Comparison of ENCODE assay signal across 8 cellular contexts in the genomic region with DNA sequence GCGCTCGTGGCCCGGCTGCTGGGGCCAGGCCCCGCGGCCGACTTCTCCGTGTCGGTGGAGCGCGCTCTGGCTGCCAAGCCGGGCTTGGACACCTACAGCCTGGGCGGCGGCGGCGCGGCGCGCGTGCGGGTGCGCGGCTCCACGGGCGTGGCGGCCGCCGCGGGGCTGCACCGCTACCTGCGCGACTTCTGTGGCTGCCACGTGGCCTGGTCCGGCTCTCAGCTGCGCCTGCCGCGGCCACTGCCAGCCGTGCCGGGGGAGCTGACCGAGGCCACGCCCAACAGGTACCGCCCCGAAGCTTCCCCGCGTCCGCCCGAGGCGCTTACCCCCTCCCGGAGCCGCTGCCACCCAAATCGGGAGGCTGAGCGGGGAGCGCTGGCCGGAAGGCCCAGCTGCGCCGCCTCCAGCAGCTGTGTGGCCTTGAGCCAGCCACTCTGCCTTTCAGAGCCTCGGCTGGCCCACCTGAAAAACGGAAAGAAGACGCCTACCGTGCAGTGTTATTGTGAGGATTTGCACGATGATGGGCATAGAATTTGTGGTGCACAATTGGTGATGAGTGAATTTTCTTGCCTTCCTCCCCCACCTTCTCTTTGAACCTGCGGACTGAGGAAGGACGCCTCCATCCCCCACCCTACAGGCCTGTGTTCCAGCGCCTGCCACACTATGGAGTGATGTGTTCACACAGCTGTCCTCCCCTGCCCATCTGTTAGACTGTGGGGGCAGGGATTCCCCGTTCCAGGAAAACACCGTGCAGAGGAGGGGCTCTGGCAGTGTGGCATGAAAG. TPM values are rescaled to one million over a fixed set of nuclear protein-coding genes. Genes with fewer than 3 reads are reported as not detected.
DNase-seq lines count a peak whose midpoint lies in the region; ATAC-seq and TF ChIP-seq lines count a peak whose summit lies in the region.

No MANE protein-coding gene starts in this region.

- H3K4me1 Mint-ChIP-seq in activated T-helper 17 cell treated with anti-CD3 and anti-CD28 coated beads, Interleukin-2, amount 50 U/mL, for 72 hours, result peaks cover 26% of the 10 kb centered on the region
- peaks cover 22 to 46% of the 10 kb centered on the region in 2 donors for H3K4me1 Mint-ChIP-seq in natural killer cell

- TF ChIP-seq CTCF in Peyer's patch (IDR thresholded peaks at IDR 0.05) (peak in 3 of 6 experiments; percentile 10 to 46 (median 22)), fibroblast of pulmonary artery (IDR thresholded peaks at IDR 0.05; ENCODE audit: low read length, missing control alignments) (no peak), natural killer cell (IDR thresholded peaks at IDR 0.05) (no peak), stomach (IDR thresholded peaks at IDR 0.05) (no peak)

- H3K9me3 ChIP-seq in HUES64 (ENCODE audit: insufficient read depth, low read depth, low read length) (no peaks in the 10 kb centered on the region), Peyer's patch (no peaks in the 10 kb centered on the region), stomach (no peaks in the 10 kb centered on the region)

- H3K4me1 ChIP-seq in HUES64 (ENCODE audit: insufficient read depth, low read length) (peaks cover 9% of the 10 kb centered on the region; the same call in 1 of the 2 replicates), Peyer's patch (peaks cover under 1 to 30% (median 9%) of the 10 kb centered on the region in 4 donors), stomach (peaks cover 29 to 46% (median 41%) of the 10 kb centered on the region in 4 donors)

- H3K27ac Mint-ChIP-seq in activated T-helper 17 cell treated with anti-CD3 and anti-CD28 coated beads, Interleukin-2, amount 50 U/mL, for 72 hours, result peak overlapping the region; percentile 69
- H3K27ac Mint-ChIP-seq in natural killer cell, result peak overlapping the region in 1 of 2 donors; percentile 83

- ATAC-seq in GM21528 (IDR thresholded peaks at IDR 0.05; ENCODE audit: low FRiP score, unreplicated experiment) (peak; percentile 71), natural killer cell (peak; percentile 61 to 77 (median 62))
- ATAC-seq in activated T-helper 17 cell treated with anti-CD3 and anti-CD28 coated beads, Interleukin-2, amount 50 U/mL, for 72 hours (replicated peaks), result peak; percentile 86

- no peak for TF ChIP-seq EP300 in stomach (IDR thresholded peaks at IDR 0.05)

- DNase-seq in DMS53 (lab: John Stamatoyannopoulos, UW) (peak; percentile 97), Peyer's patch (peak; percentile 79 to 93 (median 86)), fibroblast of pulmonary artery (ENCODE audit: low read depth) (peak; percentile 87), natural killer cell (peak; percentile 60), stomach (peak; percentile 90)

- H3K36me3 ChIP-seq in HUES64 (ENCODE audit: insufficient read depth, low read length), result peaks cover 13% of the 10 kb centered on the region; the same call in 1 of the 2 replicates
- H3K36me3 ChIP-seq in Peyer's patch, result peaks cover 0 to 19% (median 0%) of the 10 kb centered on the region in 3 donors
- H3K36me3 ChIP-seq in stomach, result peaks cover 20 to 35% (median 30%) of the 10 kb centered on the region in 4 donors

- no peaks in the 10 kb centered on the region for H3K36me3 Mint-ChIP-seq in activated T-helper 17 cell treated with anti-CD3 and anti-CD28 coated beads, Interleukin-2, amount 50 U/mL, for 72 hours (ENCODE audit: low read depth)
- no peaks in the 10 kb centered on the region for H3K36me3 Mint-ChIP-seq in natural killer cell

- H3K4me3 ChIP-seq in HUES64 (ENCODE audit: low read length) (peak overlapping the region; percentile 72), Peyer's patch (peak overlapping the region; percentile 52 to 96 (median 78)), fibroblast of pulmonary artery (replicated peaks; ENCODE audit: low read depth, low read length) (peak overlapping the region; percentile 62), stomach (peak overlapping the region; percentile 62 to 73 (median 64))

- H3K27ac ChIP-seq in HUES64 (ENCODE audit: low read depth, low read length) (peak overlapping the region; percentile 45), Peyer's patch (peak overlapping the region; percentile 85 to 98 (median 88)), stomach (peak overlapping the region; percentile 93 to 98 (median 97))

- H3K27me3 Mint-ChIP-seq in activated T-helper 17 cell treated with anti-CD3 and anti-CD28 coated beads, Interleukin-2, amount 50 U/mL, for 72 hours, result no peaks in the 10 kb centered on the region
- no peaks in the 10 kb centered on the region for H3K27me3 Mint-ChIP-seq in natural killer cell (ENCODE audit: low read depth in 2 of 2)

- intact Hi-C loops in natural killer cell (cut with micrococcal nuclease), result loop anchor here (2.0 kb wide), 1 partner anchor 18 kb away; no protein-coding TSS in a partner anchor
- intact Hi-C loops in stomach (cut with DNase I; ENCODE audit: low total_unique reads), result no loop called here

- TF ChIP-seq POLR2A in Peyer's patch (IDR thresholded peaks at IDR 0.05) (no peak), stomach (IDR thresholded peaks at IDR 0.05) (no peak)

- H3K9me3 Mint-ChIP-seq in activated T-helper 17 cell treated with anti-CD3 and anti-CD28 coated beads, Interleukin-2, amount 50 U/mL, for 72 hours, result no peaks in the 10 kb centered on the region
- no peaks in the 10 kb centered on the region for H3K9me3 Mint-ChIP-seq in natural killer cell

- H3K9ac ChIP-seq in HUES64 (ENCODE audit: low read depth, low read length), result peak overlapping the region; percentile 82

- 2% methylated on average over 65 of the region's 65 CpGs for WGBS in HUES64
- WGBS in stomach, 5 donors, result 0 to 1% (median 1%) methylated on average over 12 to 65 of the region's 65 CpGs

- H3K4me3 Mint-ChIP-seq in activated T-helper 17 cell treated with anti-CD3 and anti-CD28 coated beads, Interleukin-2, amount 50 U/mL, for 72 hours, result peak overlapping the region; percentile 90
- peak overlapping the region; percentile 84 for H3K4me3 Mint-ChIP-seq in natural killer cell

- H3K27me3 ChIP-seq in HUES64 (ENCODE audit: insufficient read depth, low read length), result peaks cover 11% of the 10 kb centered on the region
- no peaks in the 10 kb centered on the region for H3K27me3 ChIP-seq in Peyer's patch
- H3K27me3 ChIP-seq in stomach, result no peaks in the 10 kb centered on the region

RNA-seq across cellular contexts. Expression of a gene that starts 0.5 kb away (rescaled TPM):
- 13.7 TPM for polyA plus RNA-seq in HUES64 (2013, experiment 1 of 2)
- 12.4 TPM for polyA plus RNA-seq in HUES64 (2013, experiment 2 of 2)
- total RNA-seq in Peyer's patch (10 to 100 TPM; 12.4 to 79.2 (median 62.7) TPM), natural killer cell (10 to 100 TPM; 34.8 to 44.3 (median 36.4) TPM), stomach (10 to 100 TPM; 11.7 to 55.8 (median 22.9) TPM)
- 10 to 100 TPM in 1 of 2 donors, 1 to 10 TPM in 1; 8.4 to 11.0 TPM for total RNA-seq in activated T-helper 17 cell treated with anti-CD3 and anti-CD28 coated beads, Interleukin-2, amount 50 U/mL, for 72 hours
- polyA plus RNA-seq in stomach, result 10 to 100 TPM; 16.7 to 22.4 (median 19.9) TPM

RNA-seq across cellular contexts. Expression of a gene that starts 16.2 kb away (rescaled TPM):
- 0.55 TPM for polyA plus RNA-seq in HUES64 (2013, experiment 1 of 2)
- polyA plus RNA-seq in HUES64 (2013, experiment 2 of 2), result 0.63 TPM
- 1 to 10 TPM in 2 of 4 donors, under 1 TPM in 1, not detected in 1; 0.94 to 3.9 (median 1.7) TPM for total RNA-seq in Peyer's patch
- under 1 TPM; 0.82 to 0.90 TPM for total RNA-seq in activated T-helper 17 cell treated with anti-CD3 and anti-CD28 coated beads, Interleukin-2, amount 50 U/mL, for 72 hours
- 1 to 10 TPM in 2 of 3 donors, under 1 TPM in 1; 0.68 to 1.6 (median 1.2) TPM for total RNA-seq in natural killer cell
- 1 to 10 TPM in 1 of 5 donors, under 1 TPM in 1, not detected in 3; 0.55 to 1.8 TPM for total RNA-seq in stomach
- 1 to 10 TPM; 2.7 to 4.8 (median 4.6) TPM for polyA plus RNA-seq in stomach

RNA-seq across cellular contexts. Expression of a gene that starts 25.4 kb away (rescaled TPM):
- polyA plus RNA-seq in HUES64 (2013, experiment 1 of 2), result 54.2 TPM
- 54.0 TPM for polyA plus RNA-seq in HUES64 (2013, experiment 2 of 2)
- total RNA-seq in Peyer's patch (10 to 100 TPM; 42.1 to 95.4 (median 80.2) TPM), natural killer cell (10 to 100 TPM; 61.1 to 67.8 (median 62.3) TPM), stomach (100 to 1,000 TPM in 1 of 5 donors, 10 to 100 TPM in 4; 15.6 to 127 (median 43.5) TPM)
- total RNA-seq in activated T-helper 17 cell treated with anti-CD3 and anti-CD28 coated beads, Interleukin-2, amount 50 U/mL, for 72 hours, result 100 to 1,000 TPM in 1 of 2 donors, 10 to 100 TPM in 1; 76.7 to 108 TPM
- 10 to 100 TPM; 79.6 to 93.4 (median 88.4) TPM for polyA plus RNA-seq in stomach

RNA-seq across cellular contexts. Expression of a gene that starts 30.3 kb away (rescaled TPM):
- polyA plus RNA-seq in HUES64 (2013, experiment 1 of 2), result 31.6 TPM
- 31.6 TPM for polyA plus RNA-seq in HUES64 (2013, experiment 2 of 2)
- total RNA-seq in Peyer's patch, result 100 to 1,000 TPM in 3 of 4 donors, 10 to 100 TPM in 1; 65.2 to 180 (median 133) TPM
- 10 to 100 TPM; 46.2 to 57.8 TPM for total RNA-seq in activated T-helper 17 cell treated with anti-CD3 and anti-CD28 coated beads, Interleukin-2, amount 50 U/mL, for 72 hours
- total RNA-seq in natural killer cell, result 10 to 100 TPM; 38.9 to 58.2 (median 42.6) TPM
- 100 to 1,000 TPM in 1 of 5 donors, 10 to 100 TPM in 4; 39.7 to 101 (median 62.5) TPM for total RNA-seq in stomach
- polyA plus RNA-seq in stomach, result 10 to 100 TPM; 39.1 to 83.4 (median 55.5) TPM

RNA-seq across cellular contexts. Expression of a gene that starts 41.0 kb away (rescaled TPM):
- polyA plus RNA-seq in HUES64 (2013, experiment 1 of 2), result 24.7 TPM
- polyA plus RNA-seq in HUES64 (2013, experiment 2 of 2), result 22.4 TPM
- total RNA-seq in Peyer's patch (1 to 10 TPM in 2 of 4 donors, not detected in 2; 1.2 to 1.5 TPM), natural killer cell (1 to 10 TPM; 5.0 to 6.2 (median 5.7) TPM), stomach (1 to 10 TPM in 2 of 5 donors, under 1 TPM in 1, not detected in 2; 0.89 to 3.3 (median 2.4) TPM)
- total RNA-seq in activated T-helper 17 cell treated with anti-CD3 and anti-CD28 coated beads, Interleukin-2, amount 50 U/mL, for 72 hours, result 10 to 100 TPM; 25.9 to 34.2 TPM
- polyA plus RNA-seq in stomach, result 1 to 10 TPM; 5.1 to 6.5 (median 5.2) TPM

Comparison
In these comparisons a context has a peak if more than half of its experiments do, and no peak if none do; other contexts are left out.
1. Peak in every context shown above with its lines: DNase-seq, ATAC-seq, H3K4me3 ChIP-seq and H3K27ac ChIP-seq.
2. H3K27ac ChIP-seq: peak in every context shown above with its lines; median percentile 97 in stomach; 88 in Peyer's patch; 45 in HUES64.